1 cellular context compared by ENCODE assay signal in genomic region chr11:122179966-122180365, GRCh38.
TF ChIP-seq lines count a peak whose summit lies in the region.

No MANE protein-coding gene starts in this region.

TF ChIP-seq in SK-N-SH, 30 proteins besides CTCF, POLR2A, EP300 and RAD21 (continued from another document):
- no peak for TF ChIP-seq ZBTB33 (IDR thresholded peaks at IDR 0.05; ENCODE audit: borderline replicate concordance, low read depth)
